9 cellular contexts compared by ENCODE assay signal in the genomic region with DNA sequence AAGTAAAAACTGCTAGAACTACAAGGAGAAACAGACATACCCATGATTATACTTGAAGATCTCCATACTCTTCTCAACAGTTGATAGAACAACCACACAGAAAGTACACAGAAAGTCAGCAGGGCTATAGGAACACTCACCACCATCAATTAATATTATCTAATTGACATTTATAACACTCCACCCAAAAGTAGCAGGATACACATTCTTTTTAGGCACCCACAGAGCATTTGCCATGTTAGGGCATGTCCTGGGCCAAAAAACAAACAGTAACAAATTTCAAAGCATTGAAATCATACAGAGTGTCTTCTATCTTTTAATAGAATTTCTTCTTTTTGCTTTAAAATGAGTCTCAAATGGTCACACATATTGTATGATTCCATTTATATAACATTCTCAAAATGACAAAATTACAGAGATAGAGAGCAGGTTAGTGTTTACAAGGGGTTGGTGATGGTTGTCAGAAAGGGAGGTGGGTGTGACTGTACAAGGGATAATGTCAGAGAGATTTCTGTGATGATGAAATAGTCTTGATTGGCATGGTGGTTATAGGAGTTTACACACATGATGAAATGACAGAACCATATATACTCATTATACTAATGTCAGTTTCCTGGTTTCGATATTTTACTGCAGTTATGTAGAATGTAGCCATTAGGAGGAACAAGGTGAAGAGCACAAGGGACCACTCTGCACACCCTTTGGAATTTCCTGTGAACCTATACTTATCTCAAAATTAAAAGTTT.
DNase-seq lines count a peak whose midpoint lies in the region; ATAC-seq and TF ChIP-seq lines count a peak whose summit lies in the region.
"Had no signal": no experiment of that assay in that cellular context is flagged by ENCODE, and none has a peak within 500 bp of the region (broad histone marks: within the 10 kb centered on the region; RNA-seq: fewer than 3 reads in every experiment).

No MANE protein-coding gene starts in this region.

- TF ChIP-seq CTCF in epithelial cell of esophagus (IDR thresholded peaks at IDR 0.05; ENCODE audit: insufficient read depth, low read depth, low read length, missing control alignments) (no peak), GM20000 (IDR thresholded peaks at IDR 0.05; ENCODE audit: extremely low read depth, missing control alignments) (no peak)

- H3K27ac ChIP-seq in BLaER1 treated with 17β-estradiol and CSF1 and Interleukin-3, amounts not matched to agents 10 nM and 100 nM: peak overlapping the region in 6 of 11 experiments; percentile 11 to 53 (median 28); a peak in 8 of 22 replicates

- DNase-seq in OCI-M1 (lab: John Stamatoyannopoulos, UW) (peak; percentile 83), epithelial cell of esophagus (ENCODE audit: low read depth) (peak; percentile 93), AG08396 (ENCODE audit: low spot score) (no peak), GM20000 (ENCODE audit: low spot score) (no peak), DMS 273 (lab: John Stamatoyannopoulos, UW; ENCODE audit: unreplicated experiment) (no peak), dermis blood vessel endothelial cell (no peak)
- DNase-seq: left ventricle myocardium superior had no signal

- peaks cover 39 to 98% (median 85%) of the 10 kb centered on the region in 11 experiments for H3K36me3 ChIP-seq in BLaER1 treated with 17β-estradiol and CSF1 and Interleukin-3, amounts not matched to agents 10 nM and 100 nM

- H4K20me1 ChIP-seq in BLaER1 treated with 17β-estradiol and CSF1 and Interleukin-3, amounts not matched to agents 10 nM and 100 nM: peaks cover 0 to 88% (median 27%) of the 10 kb centered on the region in 11 experiments; a peak in 14 of 22 replicates

- H3K4me2 ChIP-seq in BLaER1 treated with 17β-estradiol and CSF1 and Interleukin-3, amounts not matched to agents 10 nM and 100 nM: peak overlapping the region in 5 of 11 experiments; percentile 8 to 45 (median 31); a peak in 7 of 22 replicates

- no peak overlapping the region for H3K9ac ChIP-seq in BLaER1 treated with 17β-estradiol and CSF1 and Interleukin-3, amounts not matched to agents 10 nM and 100 nM

- H3K27me3 ChIP-seq in BLaER1 treated with 17β-estradiol and CSF1 and Interleukin-3, amounts not matched to agents 10 nM and 100 nM: peaks cover 0 to 3% (median 0%) of the 10 kb centered on the region in 11 experiments; a peak in 1 of 22 replicates

- peak; percentile 71 for ATAC-seq in GM19395 (IDR thresholded peaks at IDR 0.05; ENCODE audit: unreplicated experiment)
- ATAC-seq: left ventricle myocardium superior had no signal

- no peak overlapping the region for H3K4me3 ChIP-seq in BLaER1 treated with 17β-estradiol and CSF1 and Interleukin-3, amounts not matched to agents 10 nM and 100 nM
- H3K4me3 ChIP-seq in epithelial cell of esophagus (ENCODE audit: low read length): no peak overlapping the region

- H3K4me1 ChIP-seq in BLaER1 treated with 17β-estradiol and CSF1 and Interleukin-3, amounts not matched to agents 10 nM and 100 nM: peaks cover 0 to 31% (median 15%) of the 10 kb centered on the region in 10 experiments; a peak in 13 of 20 replicates

- H3K9me3 ChIP-seq in BLaER1 treated with 17β-estradiol and CSF1 and Interleukin-3, amounts not matched to agents 10 nM and 100 nM (replicated peaks in 1 of 11): peaks cover 46 to 92% (median 86%) of the 10 kb centered on the region in 11 experiments

Comparison
In these comparisons a context has a peak if more than half of its experiments do, and no peak if none do; other contexts are left out.
1. DNase-seq: peak in OCI-M1 (single experiment) and epithelial cell of esophagus (single experiment); none in AG08396 (single experiment), GM20000 (single experiment), DMS 273 (single experiment) and dermis blood vessel endothelial cell (single experiment).